Comparison of ENCODE assay signal across 1 cellular context in the genomic region with DNA sequence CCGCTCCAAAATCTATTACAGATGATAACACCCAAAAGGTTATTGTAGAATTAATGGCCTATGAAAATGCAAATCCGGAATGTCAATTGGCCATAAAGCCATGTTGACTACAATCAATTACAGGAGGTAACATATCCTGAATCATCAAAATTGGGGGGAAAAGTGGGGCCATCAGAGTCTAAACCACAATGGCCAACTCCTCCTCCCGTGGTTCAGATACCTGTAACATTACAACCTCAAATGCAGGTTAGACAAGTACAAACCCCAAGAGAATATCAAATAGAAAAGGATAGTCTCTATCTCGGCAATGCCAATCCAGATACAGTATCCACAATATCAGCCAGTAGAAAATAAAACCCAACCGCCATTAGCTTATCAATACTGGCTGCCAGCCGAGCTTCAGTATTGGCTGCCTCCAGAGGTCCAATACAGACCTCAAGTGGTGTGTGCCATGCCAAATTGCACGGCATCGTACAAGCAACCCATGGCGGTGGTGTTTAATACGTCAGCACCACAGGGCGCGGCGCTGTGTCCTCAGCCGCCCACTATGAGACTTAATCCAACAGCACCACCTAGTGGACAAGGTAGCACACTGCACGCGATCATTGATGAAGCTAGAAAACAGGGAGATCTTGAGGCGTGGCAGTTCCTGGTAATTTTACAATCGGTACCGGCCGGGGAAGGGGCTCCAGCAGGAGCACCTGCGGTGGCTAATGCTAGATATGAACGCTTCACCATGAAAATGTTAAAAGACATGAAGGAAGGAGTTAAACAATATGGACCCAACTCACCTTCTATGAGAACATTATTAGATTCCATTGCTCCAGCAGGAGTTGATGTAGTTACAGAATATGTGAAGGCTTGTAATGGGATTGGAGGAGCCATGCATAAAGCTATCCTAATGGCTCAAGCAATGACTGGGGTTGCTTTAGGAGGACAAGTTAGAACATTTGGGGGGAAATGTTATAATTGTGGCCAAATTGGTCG.
TF ChIP-seq lines count a peak whose summit lies in the region.

No MANE protein-coding gene starts in this region.

TF ChIP-seq in K562, 482 proteins besides CTCF, POLR2A, EP300 and RAD21 (continued from another document):
- TF ChIP-seq, protein P1, sequence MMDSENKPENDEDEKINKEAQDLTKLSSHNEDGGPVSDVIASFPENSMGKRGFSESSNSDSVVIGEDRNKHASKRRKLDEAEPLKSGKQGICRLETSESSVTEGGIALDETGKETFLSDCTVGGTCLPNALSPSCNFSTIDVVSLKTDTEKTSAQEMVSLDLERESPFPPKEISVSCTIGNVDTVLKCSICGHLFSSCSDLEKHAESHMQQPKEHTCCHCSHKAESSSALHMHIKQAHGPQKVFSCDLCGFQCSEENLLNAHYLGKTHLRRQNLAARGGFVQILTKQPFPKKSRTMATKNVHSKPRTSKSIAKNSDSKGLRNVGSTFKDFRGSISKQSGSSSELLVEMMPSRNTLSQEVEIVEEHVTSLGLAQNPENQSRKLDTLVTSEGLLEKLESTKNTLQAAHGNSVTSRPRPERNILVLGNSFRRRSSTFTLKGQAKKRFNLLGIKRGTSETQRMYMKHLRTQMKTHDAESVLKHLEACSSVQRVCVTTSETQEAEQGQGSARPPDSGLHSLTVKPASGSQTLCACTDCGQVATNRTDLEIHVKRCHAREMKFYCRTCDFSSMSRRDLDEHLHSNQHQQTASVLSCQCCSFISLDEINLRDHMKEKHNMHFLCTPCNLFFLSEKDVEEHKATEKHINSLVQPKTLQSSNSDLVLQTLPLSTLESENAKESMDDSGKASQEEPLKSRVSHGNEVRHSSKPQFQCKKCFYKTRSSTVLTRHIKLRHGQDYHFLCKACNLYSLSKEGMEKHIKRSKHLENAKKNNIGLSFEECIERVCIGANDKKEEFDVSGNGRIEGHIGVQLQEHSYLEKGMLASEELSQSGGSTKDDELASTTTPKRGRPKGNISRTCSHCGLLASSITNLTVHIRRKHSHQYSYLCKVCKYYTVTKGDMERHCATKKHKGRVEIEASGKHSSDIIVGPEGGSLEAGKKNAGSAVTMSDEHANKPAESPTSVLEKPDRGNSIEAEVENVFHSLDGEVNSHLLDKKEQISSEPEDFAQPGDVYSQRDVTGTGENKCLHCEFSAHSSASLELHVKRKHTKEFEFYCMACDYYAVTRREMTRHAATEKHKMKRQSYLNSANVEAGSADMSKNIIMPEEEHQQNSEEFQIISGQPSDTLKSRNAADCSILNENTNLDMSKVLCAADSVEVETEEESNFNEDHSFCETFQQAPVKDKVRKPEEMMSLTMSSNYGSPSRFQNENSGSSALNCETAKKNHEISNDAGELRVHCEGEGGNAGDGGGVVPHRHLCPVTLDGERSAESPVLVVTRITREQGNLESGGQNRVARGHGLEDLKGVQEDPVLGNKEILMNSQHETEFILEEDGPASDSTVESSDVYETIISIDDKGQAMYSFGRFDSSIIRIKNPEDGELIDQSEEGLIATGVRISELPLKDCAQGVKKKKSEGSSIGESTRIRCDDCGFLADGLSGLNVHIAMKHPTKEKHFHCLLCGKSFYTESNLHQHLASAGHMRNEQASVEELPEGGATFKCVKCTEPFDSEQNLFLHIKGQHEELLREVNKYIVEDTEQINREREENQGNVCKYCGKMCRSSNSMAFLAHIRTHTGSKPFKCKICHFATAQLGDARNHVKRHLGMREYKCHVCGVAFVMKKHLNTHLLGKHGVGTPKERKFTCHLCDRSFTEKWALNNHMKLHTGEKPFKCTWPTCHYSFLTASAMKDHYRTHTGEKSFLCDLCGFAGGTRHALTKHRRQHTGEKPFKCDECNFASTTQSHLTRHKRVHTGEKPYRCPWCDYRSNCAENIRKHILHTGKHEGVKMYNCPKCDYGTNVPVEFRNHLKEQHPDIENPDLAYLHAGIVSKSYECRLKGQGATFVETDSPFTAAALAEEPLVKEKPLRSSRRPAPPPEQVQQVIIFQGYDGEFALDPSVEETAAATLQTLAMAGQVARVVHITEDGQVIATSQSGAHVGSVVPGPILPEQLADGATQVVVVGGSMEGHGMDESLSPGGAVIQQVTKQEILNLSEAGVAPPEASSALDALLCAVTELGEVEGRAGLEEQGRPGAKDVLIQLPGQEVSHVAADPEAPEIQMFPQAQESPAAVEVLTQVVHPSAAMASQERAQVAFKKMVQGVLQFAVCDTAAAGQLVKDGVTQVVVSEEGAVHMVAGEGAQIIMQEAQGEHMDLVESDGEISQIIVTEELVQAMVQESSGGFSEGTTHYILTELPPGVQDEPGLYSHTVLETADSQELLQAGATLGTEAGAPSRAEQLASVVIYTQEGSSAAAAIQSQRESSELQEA (IDR thresholded peaks at IDR 0.05; ENCODE audit: low read depth): no peak
- TF ChIP-seq EP400 (IDR thresholded peaks at IDR 0.05) (no peak), DPF2 (IDR thresholded peaks at IDR 0.05) (no peak), SP1 (CRISPR knock-in tag; IDR thresholded peaks at IDR 0.05) (peak; percentile 73; the same call in 1 of the 2 replicates), SMC3 (conservative IDR thresholded peaks at IDR 0.05; ENCODE audit: insufficient read depth, low read depth, low read length) (peak; percentile 81), CEBPB (tag; IDR thresholded peaks at IDR 0.05) (no peak), FOXP1 (CRISPR knock-in tag; IDR thresholded peaks at IDR 0.05) (0 out of 2 replicates have a peak, but pooled peaks have one; percentile 20), JUND (IDR thresholded peaks at IDR 0.05; ENCODE audit: borderline replicate concordance, low read depth, low read length) (peak; percentile 39; the same call in 1 of the 2 replicates), JUND (tag; IDR thresholded peaks at IDR 0.05; ENCODE audit: borderline replicate concordance, low read depth, low read length) (no peak; the same call in 2 of the 3 replicates)
- TF ChIP-seq, protein P2, sequence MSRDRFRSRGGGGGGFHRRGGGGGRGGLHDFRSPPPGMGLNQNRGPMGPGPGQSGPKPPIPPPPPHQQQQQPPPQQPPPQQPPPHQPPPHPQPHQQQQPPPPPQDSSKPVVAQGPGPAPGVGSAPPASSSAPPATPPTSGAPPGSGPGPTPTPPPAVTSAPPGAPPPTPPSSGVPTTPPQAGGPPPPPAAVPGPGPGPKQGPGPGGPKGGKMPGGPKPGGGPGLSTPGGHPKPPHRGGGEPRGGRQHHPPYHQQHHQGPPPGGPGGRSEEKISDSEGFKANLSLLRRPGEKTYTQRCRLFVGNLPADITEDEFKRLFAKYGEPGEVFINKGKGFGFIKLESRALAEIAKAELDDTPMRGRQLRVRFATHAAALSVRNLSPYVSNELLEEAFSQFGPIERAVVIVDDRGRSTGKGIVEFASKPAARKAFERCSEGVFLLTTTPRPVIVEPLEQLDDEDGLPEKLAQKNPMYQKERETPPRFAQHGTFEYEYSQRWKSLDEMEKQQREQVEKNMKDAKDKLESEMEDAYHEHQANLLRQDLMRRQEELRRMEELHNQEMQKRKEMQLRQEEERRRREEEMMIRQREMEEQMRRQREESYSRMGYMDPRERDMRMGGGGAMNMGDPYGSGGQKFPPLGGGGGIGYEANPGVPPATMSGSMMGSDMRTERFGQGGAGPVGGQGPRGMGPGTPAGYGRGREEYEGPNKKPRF (IDR thresholded peaks at IDR 0.05; ENCODE audit: low read depth, low read length): no peak
- TF ChIP-seq, protein P3, sequence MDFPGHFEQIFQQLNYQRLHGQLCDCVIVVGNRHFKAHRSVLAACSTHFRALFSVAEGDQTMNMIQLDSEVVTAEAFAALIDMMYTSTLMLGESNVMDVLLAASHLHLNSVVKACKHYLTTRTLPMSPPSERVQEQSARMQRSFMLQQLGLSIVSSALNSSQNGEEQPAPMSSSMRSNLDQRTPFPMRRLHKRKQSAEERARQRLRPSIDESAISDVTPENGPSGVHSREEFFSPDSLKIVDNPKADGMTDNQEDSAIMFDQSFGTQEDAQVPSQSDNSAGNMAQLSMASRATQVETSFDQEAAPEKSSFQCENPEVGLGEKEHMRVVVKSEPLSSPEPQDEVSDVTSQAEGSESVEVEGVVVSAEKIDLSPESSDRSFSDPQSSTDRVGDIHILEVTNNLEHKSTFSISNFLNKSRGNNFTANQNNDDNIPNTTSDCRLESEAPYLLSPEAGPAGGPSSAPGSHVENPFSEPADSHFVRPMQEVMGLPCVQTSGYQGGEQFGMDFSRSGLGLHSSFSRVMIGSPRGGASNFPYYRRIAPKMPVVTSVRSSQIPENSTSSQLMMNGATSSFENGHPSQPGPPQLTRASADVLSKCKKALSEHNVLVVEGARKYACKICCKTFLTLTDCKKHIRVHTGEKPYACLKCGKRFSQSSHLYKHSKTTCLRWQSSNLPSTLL (IDR thresholded peaks at IDR 0.05): no peak
- TF ChIP-seq, protein P4, sequence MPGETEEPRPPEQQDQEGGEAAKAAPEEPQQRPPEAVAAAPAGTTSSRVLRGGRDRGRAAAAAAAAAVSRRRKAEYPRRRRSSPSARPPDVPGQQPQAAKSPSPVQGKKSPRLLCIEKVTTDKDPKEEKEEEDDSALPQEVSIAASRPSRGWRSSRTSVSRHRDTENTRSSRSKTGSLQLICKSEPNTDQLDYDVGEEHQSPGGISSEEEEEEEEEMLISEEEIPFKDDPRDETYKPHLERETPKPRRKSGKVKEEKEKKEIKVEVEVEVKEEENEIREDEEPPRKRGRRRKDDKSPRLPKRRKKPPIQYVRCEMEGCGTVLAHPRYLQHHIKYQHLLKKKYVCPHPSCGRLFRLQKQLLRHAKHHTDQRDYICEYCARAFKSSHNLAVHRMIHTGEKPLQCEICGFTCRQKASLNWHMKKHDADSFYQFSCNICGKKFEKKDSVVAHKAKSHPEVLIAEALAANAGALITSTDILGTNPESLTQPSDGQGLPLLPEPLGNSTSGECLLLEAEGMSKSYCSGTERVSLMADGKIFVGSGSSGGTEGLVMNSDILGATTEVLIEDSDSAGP (CRISPR knock-in tag; IDR thresholded peaks at IDR 0.05): no peak
